13 cellular contexts compared by ENCODE assay signal in genomic region chr1:218371927-218372672, GRCh38. TPM values are rescaled to one million over a fixed set of nuclear protein-coding genes. Genes with fewer than 3 reads are reported as not detected.
A peak's percentile ranks its signal among the peaks of the same experiment; 100 is the strongest.
DNase-seq lines count a peak whose midpoint lies in the region; ATAC-seq and TF ChIP-seq lines count a peak whose summit lies in the region.
"Had no signal": no experiment of that assay in that cellular context is flagged by ENCODE, and none has a peak within 500 bp of the region (broad histone marks: within the 10 kb centered on the region; RNA-seq: fewer than 3 reads in every experiment).

No MANE protein-coding gene starts in this region.

- H3K27ac Mint-ChIP-seq in mesothelial cell of epicardium: peak overlapping the region; percentile 81
- H3K27ac Mint-ChIP-seq: activated T-cell treated with anti-CD3 and anti-CD28 coated beads, Interleukin-2, amount 50 U/mL, for 72 hours had no signal

- peaks cover 6% of the 10 kb centered on the region for H3K36me3 Mint-ChIP-seq in mesothelial cell of epicardium

- H3K27me3 ChIP-seq in dorsolateral prefrontal cortex: no peaks in the 10 kb centered on the region
- H3K27me3 ChIP-seq: spleen, tibial nerve had no signal

- H3K27ac ChIP-seq in dorsolateral prefrontal cortex: peak overlapping the region in 40 of 59 donors; percentile 0 to 74 (median 46)
- H3K27ac ChIP-seq: spleen had no signal

- ATAC-seq in HG03039 (IDR thresholded peaks at IDR 0.05; ENCODE audit: unreplicated experiment): no peak
- ATAC-seq: activated T-cell treated with anti-CD3 and anti-CD28 coated beads, Interleukin-2, amount 50 U/mL, for 72 hours; HCT116 had no signal

- no peaks in the 10 kb centered on the region for H3K27me3 Mint-ChIP-seq in mesothelial cell of epicardium (ENCODE audit: low read depth)

- H3K4me3 Mint-ChIP-seq in mesothelial cell of epicardium: no peak overlapping the region
- H3K4me3 Mint-ChIP-seq: activated T-cell treated with anti-CD3 and anti-CD28 coated beads, Interleukin-2, amount 50 U/mL, for 72 hours had no signal

- peaks cover 67% of the 10 kb centered on the region for H3K4me1 Mint-ChIP-seq in mesothelial cell of epicardium

- intact Hi-C loops in dorsolateral prefrontal cortex (cut with DNase I): no loop called here

- DNase-seq in NCI-H510A treated with DMSO at 0.1 percent for 48 hours (lab: John Stamatoyannopoulos, UW) (peak; percentile 71), NCI-H510A (lab: John Stamatoyannopoulos, UW) (no peak), dorsolateral prefrontal cortex (peak in 2 of 10 donors; percentile 47 to 53), mesothelial cell of epicardium (ENCODE audit: low spot score in 2 of 2, unreplicated experiment in 2 of 2) (no peak), NCI-H446 (lab: John Stamatoyannopoulos, UW) (no peak), iPS-NIHi7 (ENCODE audit: extremely low spot score) (no peak)
- no peak for DNase-seq in central memory CD4-positive, alpha-beta T cell
- DNase-seq: activated T-cell treated with anti-CD3 and anti-CD28 coated beads, Interleukin-2, amount 50 U/mL, for 72 hours; spleen; SW 1271 had no signal

- peak overlapping the region in 9 of 59 donors; percentile 0 to 33 (median 12) for H3K4me3 ChIP-seq in dorsolateral prefrontal cortex
- H3K4me3 ChIP-seq: spleen, tibial nerve had no signal

- TF ChIP-seq CTCF in dorsolateral prefrontal cortex (IDR thresholded peaks at IDR 0.05 in 54 of 56, conservative IDR thresholded peaks at IDR 0.05 in 2 of 56; ENCODE audit: low read depth in 1 of 56, partially characterized antibody in 56 of 56) (peak in 9 of 56 donors; percentile 7 to 41 (median 21)), mesothelial cell of epicardium (IDR thresholded peaks at IDR 0.05; ENCODE audit: unreplicated experiment) (no peak)

- no peaks in the 10 kb centered on the region for H3K9me3 Mint-ChIP-seq in mesothelial cell of epicardium
- H3K9me3 Mint-ChIP-seq: activated T-cell treated with anti-CD3 and anti-CD28 coated beads, Interleukin-2, amount 50 U/mL, for 72 hours had no signal

RNA-seq across cellular contexts. Expression of gene TGFB2, which starts 27.0 kb away (rescaled TPM):
- total RNA-seq in dorsolateral prefrontal cortex: 10 to 100 TPM; 15.0 to 77.8 (median 33.8) TPM
- total RNA-seq in mesothelial cell of epicardium: 45.3 to 51.0 TPM (median 50.6 TPM) in 3 replicates
- total RNA-seq: activated T-cell treated with anti-CD3 and anti-CD28 coated beads, Interleukin-2, amount 50 U/mL, for 72 hours had no signal
